ENCODE assay signal across 18 cellular contexts in the genomic region with DNA sequence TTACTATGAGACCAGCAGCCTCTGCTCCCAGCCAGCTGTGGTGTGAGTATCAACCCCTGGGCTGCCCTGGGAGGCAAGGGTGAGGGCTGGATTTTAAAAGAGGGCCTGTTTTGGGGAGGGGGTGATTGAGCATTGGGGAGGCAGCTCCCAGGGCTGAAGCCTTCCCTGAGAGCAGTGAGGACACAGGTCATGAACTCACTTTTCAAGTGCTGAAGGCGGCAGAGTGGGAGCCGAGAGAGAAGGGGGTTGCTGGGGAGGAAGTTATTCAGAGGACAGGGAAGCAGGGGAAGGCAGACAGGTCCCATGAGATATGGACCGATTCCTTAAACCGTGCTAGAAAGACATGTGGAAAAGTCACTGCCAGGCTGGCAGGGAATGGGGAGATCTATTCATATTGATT. TPM values are rescaled to one million over a fixed set of nuclear protein-coding genes. Genes with fewer than 3 reads are reported as not detected.
A peak's percentile ranks its signal among the peaks of the same experiment; 100 is the strongest.
DNase-seq lines count a peak whose midpoint lies in the region; ATAC-seq and TF ChIP-seq lines count a peak whose summit lies in the region.
"Had no signal": no experiment of that assay in that cellular context is flagged by ENCODE, and none has a peak within 500 bp of the region (broad histone marks: within the 10 kb centered on the region; RNA-seq: fewer than 3 reads in every experiment).

No MANE protein-coding gene starts in this region.

- H3K27me3 Mint-ChIP-seq in T-helper 17 cell (peaks cover 71% of the 10 kb centered on the region), endodermal cell (ENCODE audit: insufficient read depth) (peaks cover 72% of the 10 kb centered on the region)
- H3K27me3 Mint-ChIP-seq in stimulated activated naive B cell treated with anti-CD40 and anti-IgM and Interleukin-4, amounts not matched to agents 10 μg/mL and 1 μg/mL and 100 μg/mL, for 72 hours = no peaks in the 10 kb centered on the region

- no peaks in the 10 kb centered on the region for H3K9me3 Mint-ChIP-seq in endodermal cell
- no peaks in the 10 kb centered on the region for H3K9me3 Mint-ChIP-seq in stimulated activated naive B cell treated with anti-CD40 and anti-IgM and Interleukin-4, amounts not matched to agents 10 μg/mL and 1 μg/mL and 100 μg/mL, for 72 hours

- 80 to 94% methylated on average over 4 of the region's 4 CpGs for WGBS in endodermal cell (ENCODE audit: insufficient coverage in 1 of 2, insufficient read length in 1 of 2), 2 experiments

- H3K4me1 Mint-ChIP-seq in T-helper 17 cell (peaks cover 6% of the 10 kb centered on the region), endodermal cell (peaks cover 1% of the 10 kb centered on the region)
- peaks cover 44 to 73% of the 10 kb centered on the region in 2 donors for H3K4me1 Mint-ChIP-seq in stimulated activated naive B cell treated with anti-CD40 and anti-IgM and Interleukin-4, amounts not matched to agents 10 μg/mL and 1 μg/mL and 100 μg/mL, for 72 hours

- H3K27ac ChIP-seq in endodermal cell (ENCODE audit: low read depth, low read length) (no peak overlapping the region), right atrium auricular region (no peak overlapping the region)
- H3K27ac ChIP-seq: parathyroid adenoma, vagina had no signal

- no peaks in the 10 kb centered on the region for H3K36me3 Mint-ChIP-seq in T-helper 17 cell (ENCODE audit: low read depth)
- no peaks in the 10 kb centered on the region for H3K36me3 Mint-ChIP-seq in endodermal cell (ENCODE audit: low read depth)
- peaks cover 8 to 20% of the 10 kb centered on the region in 2 donors for H3K36me3 Mint-ChIP-seq in stimulated activated naive B cell treated with anti-CD40 and anti-IgM and Interleukin-4, amounts not matched to agents 10 μg/mL and 1 μg/mL and 100 μg/mL, for 72 hours

- H3K4me3 ChIP-seq in endodermal cell (ENCODE audit: low read length) (no peak overlapping the region), right atrium auricular region (no peak overlapping the region)
- H3K4me3 ChIP-seq: smooth muscle cell, vagina had no signal

- no peak overlapping the region for H3K9ac ChIP-seq in endodermal cell (ENCODE audit: extremely low read depth, low read length, poor library complexity, severe bottlenecking)
- H3K9ac ChIP-seq: parathyroid adenoma had no signal

- H3K9me3 ChIP-seq in T-helper 17 cell (ENCODE audit: control insufficient read depth, low read length, poor library complexity, severe bottlenecking) = no peaks in the 10 kb centered on the region
- no peaks in the 10 kb centered on the region for H3K9me3 ChIP-seq in endodermal cell (ENCODE audit: control insufficient read depth, low read length)
- H3K9me3 ChIP-seq in right atrium auricular region = no peaks in the 10 kb centered on the region
- H3K9me3 ChIP-seq: vagina had no signal

- ATAC-seq in T-helper 17 cell = no peak
- no peak for ATAC-seq in stimulated activated naive B cell treated with anti-CD40 and anti-IgM and Interleukin-4, amounts not matched to agents 10 μg/mL and 1 μg/mL and 100 μg/mL, for 72 hours (replicated peaks)
- ATAC-seq in esophagus mucosa = no peak

- peak overlapping the region; percentile 31 for H3K4me3 Mint-ChIP-seq in T-helper 17 cell
- H3K4me3 Mint-ChIP-seq in endodermal cell = no peak overlapping the region
- H3K4me3 Mint-ChIP-seq in stimulated activated naive B cell treated with anti-CD40 and anti-IgM and Interleukin-4, amounts not matched to agents 10 μg/mL and 1 μg/mL and 100 μg/mL, for 72 hours = peak overlapping the region; percentile 84 to 94

- DNase-seq in activated CD8-positive, alpha-beta memory T cell treated with anti-CD3 and anti-CD28 coated beads for 24 hours = peak; percentile 60
- DNase-seq in activated CD8-positive, alpha-beta memory T cell treated with anti-CD3 and anti-CD28 coated beads, Interleukin-2, amount 50 U/mL, for 48 hours = no peak
- DNase-seq in T-helper 17 cell (no peak), endodermal cell (peak; percentile 36), right atrium auricular region (ENCODE audit: low spot score) (no peak), DMS53 treated with DMSO at 0.1 percent for 48 hours (lab: John Stamatoyannopoulos, UW; ENCODE audit: unreplicated experiment) (no peak)
- no peak for DNase-seq in stimulated activated naive B cell treated with anti-CD40 and anti-IgM and Interleukin-4, amounts not matched to agents 10 μg/mL and 1 μg/mL and 100 μg/mL, for 72 hours
- DNase-seq: activated CD4-positive, CD25-positive, alpha-beta regulatory T cell treated with anti-CD3 and anti-CD28 coated beads, Interleukin-2, amount 50 U/mL, for 72 hours; activated gamma-delta T cell; cortex of kidney; erythroblast; NCI-H2107; stimulated activated naive CD4-positive, alpha-beta T cell treated with Interleukin-2 at 50 U/mL for 16 hours had no signal

- no peak overlapping the region for H3K27ac Mint-ChIP-seq in T-helper 17 cell
- H3K27ac Mint-ChIP-seq in endodermal cell = no peak overlapping the region
- peak overlapping the region; percentile 96 for H3K27ac Mint-ChIP-seq in stimulated activated naive B cell treated with anti-CD40 and anti-IgM and Interleukin-4, amounts not matched to agents 10 μg/mL and 1 μg/mL and 100 μg/mL, for 72 hours

- H3K36me3 ChIP-seq in endodermal cell (ENCODE audit: control insufficient read depth, insufficient read depth, low read length) (no peaks in the 10 kb centered on the region), right atrium auricular region (no peaks in the 10 kb centered on the region)
- H3K36me3 ChIP-seq: vagina had no signal

- no peaks in the 10 kb centered on the region for H3K4me1 ChIP-seq in endodermal cell (ENCODE audit: control insufficient read depth, insufficient read depth, low read length)
- no peaks in the 10 kb centered on the region for H3K4me1 ChIP-seq in right atrium auricular region
- H3K4me1 ChIP-seq: parathyroid adenoma, vagina had no signal

- TF ChIP-seq CTCF in endodermal cell (conservative IDR thresholded peaks at IDR 0.05) = no peak
- TF ChIP-seq CTCF in right atrium auricular region (IDR thresholded peaks at IDR 0.05) = no peak

- peaks cover 83% of the 10 kb centered on the region for H3K27me3 ChIP-seq in endodermal cell (ENCODE audit: control insufficient read depth, insufficient read depth, low read length, poor library complexity, severe bottlenecking)
- H3K27me3 ChIP-seq in right atrium auricular region = no peaks in the 10 kb centered on the region
- H3K27me3 ChIP-seq: vagina had no signal

RNA-seq across cellular contexts. Expression of gene CCL4, which starts 1.0 kb away (rescaled TPM):
- 1 to 10 TPM; 2.2 to 2.4 TPM for total RNA-seq in T-helper 17 cell
- total RNA-seq in endodermal cell = not detected
- polyA plus RNA-seq in endodermal cell (2013, experiment 1 of 2) = not detected
- not detected for polyA plus RNA-seq in endodermal cell (2013, experiment 2 of 2)
- 1 to 10 TPM; 1.7 to 2.8 TPM for total RNA-seq in right atrium auricular region
- not detected for total RNA-seq in esophagus mucosa
- total RNA-seq: RPMI7951 had no signal
- polyA plus RNA-seq: smooth muscle cell had no signal

RNA-seq across cellular contexts. Expression of gene CCL3, which starts 14.7 kb away (rescaled TPM):
- total RNA-seq in T-helper 17 cell (1 to 10 TPM; 5.8 to 8.8 TPM), endodermal cell (not detected), right atrium auricular region (1 to 10 TPM; 1.0 to 2.0 TPM), esophagus mucosa (not detected)
- polyA plus RNA-seq in endodermal cell (2013, experiment 1 of 2) = not detected
- not detected for polyA plus RNA-seq in endodermal cell (2013, experiment 2 of 2)

RNA-seq across cellular contexts. Expression of gene CCL18, which starts 40.5 kb away (rescaled TPM):
- total RNA-seq in T-helper 17 cell = not detected
- not detected for total RNA-seq in endodermal cell
- not detected for polyA plus RNA-seq in endodermal cell (2013, experiment 1 of 2)
- polyA plus RNA-seq in endodermal cell (2013, experiment 2 of 2) = not detected
- total RNA-seq in right atrium auricular region = 1 to 10 TPM; 1.0 to 3.6 TPM
- total RNA-seq in esophagus mucosa = 0.44 TPM
- total RNA-seq: RPMI7951, smooth muscle cell, vagina had no signal
- polyA plus RNA-seq: smooth muscle cell had no signal

Comparison
In these comparisons a context has a peak if more than half of its experiments do, and no peak if none do; other contexts are left out.
1. DNase-seq: peak in activated CD8-positive, alpha-beta memory T cell treated with anti-CD3 and anti-CD28 coated beads for 24 hours (single experiment) and endodermal cell (single experiment); none in activated CD8-positive, alpha-beta memory T cell treated with anti-CD3 and anti-CD28 coated beads, Interleukin-2, amount 50 U/mL, for 48 hours (single experiment), T-helper 17 cell (0 of 3), stimulated activated naive B cell treated with anti-CD40 and anti-IgM and Interleukin-4, amounts not matched to agents 10 μg/mL and 1 μg/mL and 100 μg/mL, for 72 hours (single experiment), right atrium auricular region (single experiment) and DMS53 treated with DMSO at 0.1 percent for 48 hours (single experiment).